In the genomic region with DNA sequence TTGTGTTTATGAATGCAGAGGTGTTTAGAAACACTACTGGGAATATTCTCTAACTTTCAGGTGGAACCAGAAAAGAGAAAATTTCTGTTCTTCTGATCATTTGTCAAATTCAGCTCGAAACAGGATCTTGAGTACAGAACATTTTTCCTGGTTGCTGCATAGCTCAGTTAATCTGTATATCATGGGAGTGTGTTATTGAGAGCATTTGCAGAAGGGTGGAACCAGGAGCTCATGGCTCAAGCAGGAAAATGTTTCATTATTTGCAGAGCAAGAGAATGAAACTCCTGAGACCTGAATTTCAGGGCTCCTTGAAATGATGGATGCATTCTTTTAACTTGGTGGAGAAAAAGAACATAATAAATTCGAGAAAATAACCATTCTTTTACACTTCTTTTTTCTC, we compare ENCODE assay signal across 18 cellular contexts.
DNase-seq lines count a peak whose midpoint lies in the region; ATAC-seq and TF ChIP-seq lines count a peak whose summit lies in the region.
"Had no signal": no experiment of that assay in that cellular context is flagged by ENCODE, and none has a peak within 500 bp of the region (broad histone marks: within the 10 kb centered on the region; RNA-seq: fewer than 3 reads in every experiment).

No MANE protein-coding gene starts in this region.

- no peaks in the 10 kb centered on the region for H3K27me3 ChIP-seq in right atrium auricular region
- no peaks in the 10 kb centered on the region for H3K27me3 ChIP-seq in right cardiac atrium (ENCODE audit: control insufficient read depth, insufficient read depth)
- H3K27me3 ChIP-seq in thoracic aorta (replicated peaks; ENCODE audit: insufficient read depth), result no peaks in the 10 kb centered on the region
- H3K27me3 ChIP-seq in gastrocnemius medialis, result no peaks in the 10 kb centered on the region
- H3K27me3 ChIP-seq: BLaER1 treated with 17β-estradiol and CSF1 and Interleukin-3, amounts not matched to agents 10 nM and 100 nM had no signal

- 80% methylated on average over 2 of the region's 2 CpGs for WGBS in right cardiac atrium

- H3K27ac ChIP-seq in right atrium auricular region (peak overlapping the region; percentile 58 to 60), right cardiac atrium (ENCODE audit: low read length) (no peak overlapping the region), thoracic aorta (peak overlapping the region; percentile 79 to 97), gastrocnemius medialis (no peak overlapping the region)
- H3K27ac ChIP-seq: BLaER1 treated with 17β-estradiol and CSF1 and Interleukin-3, amounts not matched to agents 10 nM and 100 nM; PC-9 had no signal

- H3K4me3 Mint-ChIP-seq in mesothelial cell of epicardium, result no peak overlapping the region

- no peak overlapping the region for H3K4me3 ChIP-seq in right atrium auricular region
- no peak overlapping the region for H3K4me3 ChIP-seq in right cardiac atrium (ENCODE audit: low read length)
- peak overlapping the region; percentile 46 for H3K4me3 ChIP-seq in thoracic aorta
- H3K4me3 ChIP-seq in gastrocnemius medialis, result no peak overlapping the region
- H3K4me3 ChIP-seq: BLaER1 treated with 17β-estradiol and CSF1 and Interleukin-3, amounts not matched to agents 10 nM and 100 nM; PC-9 had no signal

- H3K27me3 Mint-ChIP-seq in mesothelial cell of epicardium (ENCODE audit: low read depth), result no peaks in the 10 kb centered on the region

- H3K36me3 Mint-ChIP-seq in mesothelial cell of epicardium, result peaks cover 7% of the 10 kb centered on the region

- no peak for TF ChIP-seq POLR2A in gastrocnemius medialis (IDR thresholded peaks at IDR 0.05)

- no peak for DNase-seq in right atrium auricular region (ENCODE audit: low spot score)
- DNase-seq in right cardiac atrium, result no peak
- DNase-seq in mesothelial cell of epicardium (ENCODE audit: low spot score in 2 of 2, unreplicated experiment in 2 of 2), result no peak
- no peak for DNase-seq in thoracic aorta (ENCODE audit: low spot score)
- no peak for DNase-seq in GM19240 (ENCODE audit: insufficient read length, low spot score)
- DNase-seq in activated gamma-delta T cell treated with Interleukin-2 at 50 U/mL for 16 hours, result no peak
- DNase-seq in gastrocnemius medialis, result no peak
- DNase-seq: 8988T, DMS153, EL, Karpas-422, NCI-H1105 treated with DMSO at 0.1 percent for 48 hours, NCI-H187 treated with DMSO at 0.1 percent for 48 hours, NCI-H446, PC-9 had no signal

- peaks cover 0 to 54% of the 10 kb centered on the region in 2 donors for H3K4me1 ChIP-seq in right atrium auricular region
- peaks cover 7% of the 10 kb centered on the region for H3K4me1 ChIP-seq in right cardiac atrium (ENCODE audit: control insufficient read depth, insufficient read depth, low read length)
- peaks cover 36 to 83% of the 10 kb centered on the region in 2 donors for H3K4me1 ChIP-seq in thoracic aorta (ENCODE audit: control insufficient read depth in 1 of 2, low read depth in 2 of 2)
- H3K4me1 ChIP-seq in gastrocnemius medialis, result peaks cover 58 to 60% of the 10 kb centered on the region in 2 donors

- TF ChIP-seq CTCF in right atrium auricular region (IDR thresholded peaks at IDR 0.05), result no peak
- TF ChIP-seq CTCF in mesothelial cell of epicardium (IDR thresholded peaks at IDR 0.05; ENCODE audit: unreplicated experiment), result no peak
- TF ChIP-seq CTCF in thoracic aorta (IDR thresholded peaks at IDR 0.05), result no peak
- TF ChIP-seq CTCF in gastrocnemius medialis (IDR thresholded peaks at IDR 0.05 in 4 of 5, conservative IDR thresholded peaks at IDR 0.05 in 1 of 5), result no peak

- H3K27ac Mint-ChIP-seq in mesothelial cell of epicardium, result peak overlapping the region; percentile 90

- intact Hi-C loops in right cardiac atrium (cut with DNase I) (no loop called here), gastrocnemius medialis (cut with DNase I; ENCODE audit: low total_unique reads) (no loop called here)

- in situ Hi-C loops in gastrocnemius medialis (cut with MboI; ENCODE audit: low sequenced_read_pairs in 4 of 4), result no loop called here

- no peaks in the 10 kb centered on the region for H3K9me3 ChIP-seq in right atrium auricular region
- H3K9me3 ChIP-seq in right cardiac atrium (ENCODE audit: control insufficient read depth, low read length), result no peaks in the 10 kb centered on the region
- H3K9me3 ChIP-seq in thoracic aorta, result no peaks in the 10 kb centered on the region
- H3K9me3 ChIP-seq in gastrocnemius medialis, result no peaks in the 10 kb centered on the region

- H3K36me3 ChIP-seq in right atrium auricular region (no peaks in the 10 kb centered on the region), thoracic aorta (no peaks in the 10 kb centered on the region), gastrocnemius medialis (no peaks in the 10 kb centered on the region)

- no peak for ATAC-seq in right cardiac atrium
- ATAC-seq in thoracic aorta (ENCODE audit: insufficient number of reproducible peaks, low FRiP score, low read depth), result no peak
- no peak for ATAC-seq in GM19395 (IDR thresholded peaks at IDR 0.05; ENCODE audit: unreplicated experiment)
- ATAC-seq in gastrocnemius medialis, result no peak
- ATAC-seq: Right ventricle myocardium inferior had no signal

- H3K4me1 Mint-ChIP-seq in mesothelial cell of epicardium, result peaks cover 43% of the 10 kb centered on the region

- no peaks in the 10 kb centered on the region for H3K9me3 Mint-ChIP-seq in mesothelial cell of epicardium

Comparison
In these comparisons a context has a peak if more than half of its experiments do, and no peak if none do; other contexts are left out.
1. H3K27ac ChIP-seq: peak in right atrium auricular region (2 of 2) and thoracic aorta (2 of 2); none in right cardiac atrium (single experiment) and gastrocnemius medialis (0 of 4).